8 cellular contexts compared by ENCODE assay signal in the genomic region with DNA sequence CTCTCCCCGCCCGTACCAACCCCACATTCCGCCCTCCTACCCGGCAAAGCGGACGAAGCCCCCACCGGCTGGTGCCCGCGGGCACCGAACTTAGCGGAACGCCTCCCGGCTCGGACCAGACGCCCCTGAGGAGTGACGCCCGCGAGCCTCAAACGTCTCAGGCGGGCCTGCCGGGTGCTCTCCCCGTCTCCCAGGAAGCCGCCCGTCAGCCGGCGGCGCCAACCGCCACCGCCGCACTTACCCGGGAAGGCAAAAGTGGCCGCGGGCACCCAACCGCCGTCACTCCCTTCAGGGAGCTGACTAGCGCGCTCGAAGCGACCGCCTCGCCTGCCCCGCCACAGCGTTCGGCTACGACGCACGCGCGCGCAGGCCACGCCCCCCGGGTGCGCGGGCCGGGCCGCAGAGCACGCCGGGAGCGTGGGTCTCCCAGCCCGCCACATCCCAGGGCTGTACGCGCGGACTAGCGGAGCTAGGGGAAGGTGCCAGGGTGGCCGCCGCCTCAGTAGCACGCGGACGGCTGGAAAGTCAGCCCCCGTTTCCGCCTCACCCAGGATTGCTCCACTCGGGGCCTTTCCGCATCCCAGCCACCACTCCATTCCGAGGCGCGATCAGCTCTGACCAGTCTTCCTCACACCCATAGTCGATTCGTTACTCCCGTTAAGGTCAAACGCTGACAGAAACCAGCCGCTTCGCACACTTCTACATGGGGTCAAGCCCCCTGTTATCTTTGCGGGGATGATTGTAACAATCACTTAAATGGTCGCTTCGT. TPM values are rescaled to one million over a fixed set of nuclear protein-coding genes. Genes with fewer than 3 reads are reported as not detected.
DNase-seq lines count a peak whose midpoint lies in the region; ATAC-seq and TF ChIP-seq lines count a peak whose summit lies in the region.

A gene (minus strand): TSS at position 346 of the 769 bp plus-strand sequence. CDS start 3,760 bp downstream, outside the sequence.

- peak within 1 kb of the TSS; percentile 95 for H3K27ac Mint-ChIP-seq in activated naive CD4-positive, alpha-beta T cell treated with anti-CD3 and anti-CD28 coated beads, Interleukin-2, amount 10 ng/mL, durations not matched to agents 7 days and 5 days

- peak; percentile 98 for ATAC-seq in gastroesophageal sphincter

- peaks cover 4% of the 10 kb centered on the region for H3K27me3 Mint-ChIP-seq in activated naive CD4-positive, alpha-beta T cell treated with anti-CD3 and anti-CD28 coated beads, Interleukin-2, amount 10 ng/mL, durations not matched to agents 7 days and 5 days

- H3K4me3 ChIP-seq in HAP-1 (peak within 1 kb of the TSS; percentile 78), SK-N-MC (peak within 1 kb of the TSS; percentile 84), gastroesophageal sphincter (peak within 1 kb of the TSS; percentile 59 to 77), suprapubic skin (peak within 1 kb of the TSS; percentile 71)

- in situ Hi-C loops in HAP-1 (cut with MboI; ENCODE audit: low sequenced_read_pairs), result loop anchor here (5.0 kb wide), 1 partner anchor 176 kb away; a partner anchor contains a TSS

- DNase-seq in GM03348 (ENCODE audit: low spot score), result peak; percentile 96
- peak; percentile 81 to 88 for DNase-seq in HAP-1 (ENCODE audit: low spot score in 2 of 2)
- DNase-seq in M059J (ENCODE audit: low read depth), result peak; percentile 81
- DNase-seq in SK-N-MC (ENCODE audit: low read depth, low spot score), result no peak
- DNase-seq in activated naive CD4-positive, alpha-beta T cell treated with anti-CD3 and anti-CD28 coated beads, Interleukin-2, amount 10 ng/mL, durations not matched to agents 7 days and 5 days, result peak; percentile 88
- DNase-seq in occipital lobe (lab: John Stamatoyannopoulos, UW), result peak; percentile 82
- peak; percentile 85 to 90 for DNase-seq in suprapubic skin (ENCODE audit: low spot score in 2 of 2)

- H3K27me3 ChIP-seq in HAP-1 (ENCODE audit: low read depth) (no peaks in the 10 kb centered on the region), gastroesophageal sphincter (no peaks in the 10 kb centered on the region), suprapubic skin (no peaks in the 10 kb centered on the region)

- CTCF ChIA-PET in activated naive CD4-positive, alpha-beta T cell treated with anti-CD3 and anti-CD28 coated beads, Interleukin-2, amount 10 ng/mL, durations not matched to agents 7 days and 5 days (lab: Charles Lee), result interaction anchor here (0.8 to 1.5 kb wide), 7 partner anchors 11 to 188 kb away, joined by 3 to 10 read pairs (median 3); no protein-coding TSS in a partner anchor

- H3K9ac ChIP-seq in SK-N-MC (ENCODE audit: insufficient read length), result peak within 1 kb of the TSS; percentile 83

- WGBS in gastroesophageal sphincter (ENCODE audit: low coverage in 1 of 2), 2 donors, result 0% methylated on average over 3 of the region's 85 CpGs; no CpG with 5 or more reads in 1 of the 2 donors
- WGBS in suprapubic skin, result 5% methylated on average over 36 of the region's 85 CpGs

- peak; percentile 83 for TF ChIP-seq POLR2A in gastroesophageal sphincter (IDR thresholded peaks at IDR 0.05)
- peak in 1 of 2 donors; percentile 69 for TF ChIP-seq POLR2A in suprapubic skin (IDR thresholded peaks at IDR 0.05)

- TF ChIP-seq CTCF in gastroesophageal sphincter (IDR thresholded peaks at IDR 0.05), result peak in 3 of 4 experiments; percentile 24 to 35 (median 33)
- TF ChIP-seq CTCF in suprapubic skin (IDR thresholded peaks at IDR 0.05), result no peak

- H3K36me3 Mint-ChIP-seq in activated naive CD4-positive, alpha-beta T cell treated with anti-CD3 and anti-CD28 coated beads, Interleukin-2, amount 10 ng/mL, durations not matched to agents 7 days and 5 days, result peaks cover 14% of the 10 kb centered on the region

- peaks cover 20% of the 10 kb centered on the region for H3K4me1 ChIP-seq in HAP-1
- peaks cover 0 to 17% (median 3%) of the 10 kb centered on the region in 3 donors for H3K4me1 ChIP-seq in gastroesophageal sphincter
- peaks cover 13% of the 10 kb centered on the region for H3K4me1 ChIP-seq in suprapubic skin

- H3K27ac ChIP-seq in SK-N-MC (no peak within 1 kb of the TSS; the same call in 1 of the 2 replicates), gastroesophageal sphincter (peak within 1 kb of the TSS; percentile 40 to 93 (median 90)), suprapubic skin (peak within 1 kb of the TSS; percentile 78)

- TF ChIP-seq EP300 in gastroesophageal sphincter (IDR thresholded peaks at IDR 0.05) (no peak), suprapubic skin (IDR thresholded peaks at IDR 0.05) (no peak)

- peaks cover 56% of the 10 kb centered on the region for H3K4me1 Mint-ChIP-seq in activated naive CD4-positive, alpha-beta T cell treated with anti-CD3 and anti-CD28 coated beads, Interleukin-2, amount 10 ng/mL, durations not matched to agents 7 days and 5 days

- H3K9me3 ChIP-seq in HAP-1 (no peaks in the 10 kb centered on the region), SK-N-MC (ENCODE audit: low read depth, low read length) (no peaks in the 10 kb centered on the region), gastroesophageal sphincter (no peaks in the 10 kb centered on the region), suprapubic skin (no peaks in the 10 kb centered on the region)

- no peaks in the 10 kb centered on the region for H3K9me3 Mint-ChIP-seq in activated naive CD4-positive, alpha-beta T cell treated with anti-CD3 and anti-CD28 coated beads, Interleukin-2, amount 10 ng/mL, durations not matched to agents 7 days and 5 days

- H3K36me3 ChIP-seq in HAP-1 (replicated peaks) (no peaks in the 10 kb centered on the region), SK-N-MC (ENCODE audit: insufficient read depth, low read length) (no peaks in the 10 kb centered on the region), gastroesophageal sphincter (no peaks in the 10 kb centered on the region), suprapubic skin (no peaks in the 10 kb centered on the region)

- peak within 1 kb of the TSS; percentile 82 for H3K4me3 Mint-ChIP-seq in activated naive CD4-positive, alpha-beta T cell treated with anti-CD3 and anti-CD28 coated beads, Interleukin-2, amount 10 ng/mL, durations not matched to agents 7 days and 5 days

RNA-seq across cellular contexts. Expression of the gene that starts here (rescaled TPM):
- 51.5 and 56.2 TPM in 2 replicates for total RNA-seq in M059J (2014; rRNA removed; shearing (Covaris generic))
- total RNA-seq in gastroesophageal sphincter, result 10 to 100 TPM in 1 of 4 donors, 1 to 10 TPM in 3; 6.4 to 10.6 (median 7.7) TPM
- 12.8 TPM for total RNA-seq in occipital lobe
- total RNA-seq in suprapubic skin, result 10 to 100 TPM in 1 of 4 donors, 1 to 10 TPM in 3; 4.4 to 11.5 (median 6.8) TPM

Comparison
In these comparisons a context has a peak if more than half of its experiments do, and no peak if none do; other contexts are left out.
1. CTCF ChIP-seq: peak in gastroesophageal sphincter (3 of 4); none in suprapubic skin (0 of 2).
2. Peak in every context shown above with its lines, with median percentiles within 50 percentile points of each other: H3K4me3 ChIP-seq.